In genomic region chr14:23588884-23589598, GRCh38 we compare ENCODE assay signal across 1 cellular context.
TF ChIP-seq lines count a peak whose summit lies in the region.

No MANE protein-coding gene starts in this region.

TF ChIP-seq in HepG2, 621 proteins besides CTCF, POLR2A, EP300 and RAD21 (continued from another document and continues in another):
- TF ChIP-seq BCLAF1 (IDR thresholded peaks at IDR 0.05), result no peak
- TF ChIP-seq SP2 (CRISPR knock-in tag; IDR thresholded peaks at IDR 0.05), result no peak
- TF ChIP-seq ZNF773 (CRISPR knock-in tag; IDR thresholded peaks at IDR 0.05; ENCODE audit: borderline replicate concordance), result no peak
- no peak for TF ChIP-seq TCF7L2 (IDR thresholded peaks at IDR 0.05; ENCODE audit: low read depth, low read length)
- no peak for TF ChIP-seq NBN (conservative IDR thresholded peaks at IDR 0.05)
- peak; percentile 92 for TF ChIP-seq JUN (CRISPR knock-in tag; IDR thresholded peaks at IDR 0.05)
- TF ChIP-seq NR2F1 (CRISPR knock-in tag; IDR thresholded peaks at IDR 0.05), result no peak
- TF ChIP-seq GATAD1 (CRISPR knock-in tag; IDR thresholded peaks at IDR 0.05), result peak; percentile 86
- peak; percentile 93 for TF ChIP-seq HDAC2 (CRISPR knock-in tag; IDR thresholded peaks at IDR 0.05)
- TF ChIP-seq EHMT2 (IDR thresholded peaks at IDR 0.05; ENCODE audit: borderline replicate concordance, low read depth, low read length), result no peak; the same call in 1 of the 2 replicates
- no peak for TF ChIP-seq ZNF17 (CRISPR knock-in tag; IDR thresholded peaks at IDR 0.05)
- peak; percentile 83 for TF ChIP-seq TFE3 (CRISPR knock-in tag; IDR thresholded peaks at IDR 0.05)
- no peak; the same call in 1 of the 2 replicates for TF ChIP-seq RNF219 (CRISPR knock-in tag; IDR thresholded peaks at IDR 0.05)
- no peak for TF ChIP-seq CEBPZ (IDR thresholded peaks at IDR 0.05; ENCODE audit: low read length)
- peak; percentile 47; the same call in 1 of the 2 replicates for TF ChIP-seq ZNF770 (CRISPR knock-in tag; IDR thresholded peaks at IDR 0.05)
- TF ChIP-seq ARID3A (IDR thresholded peaks at IDR 0.05; ENCODE audit: low read depth, low read length), result peak; percentile 95
- TF ChIP-seq ETV5 (CRISPR knock-in tag; IDR thresholded peaks at IDR 0.05; ENCODE audit: borderline replicate concordance), result peak; percentile 82
- peak; percentile 97 for TF ChIP-seq SPEN (CRISPR knock-in tag; IDR thresholded peaks at IDR 0.05; ENCODE audit: low read depth)
- no peak for TF ChIP-seq ZNF367 (CRISPR knock-in tag; IDR thresholded peaks at IDR 0.05; ENCODE audit: borderline replicate concordance)
- TF ChIP-seq MAFF (IDR thresholded peaks at IDR 0.05; ENCODE audit: low read depth, low read length), result peak; percentile 25; the same call in 1 of the 2 replicates
- TF ChIP-seq CENPX (CRISPR knock-in tag; IDR thresholded peaks at IDR 0.05), result no peak
- TF ChIP-seq ZNF574 (CRISPR knock-in tag; IDR thresholded peaks at IDR 0.05), result peak; percentile 94
- peak; percentile 67 for TF ChIP-seq RBM22 (optimal IDR thresholded peaks at IDR 0.05; ENCODE audit: low read length)
- TF ChIP-seq ZNF687 (CRISPR knock-in tag; IDR thresholded peaks at IDR 0.05), result peak; percentile 100
- TF ChIP-seq MTERF4 (CRISPR knock-in tag; IDR thresholded peaks at IDR 0.05), result 0 out of 2 replicates have a peak, but pooled peaks have one; percentile 31
- TF ChIP-seq ZNF501 (CRISPR knock-in tag; IDR thresholded peaks at IDR 0.05), result peak; percentile 94
- no peak for TF ChIP-seq E2F5 (CRISPR knock-in tag; conservative IDR thresholded peaks at IDR 0.05)
- TF ChIP-seq TAF1 (CRISPR knock-in tag; IDR thresholded peaks at IDR 0.05), result peak; percentile 46; the same call in 1 of the 2 replicates
- TF ChIP-seq BRD4 (CRISPR knock-in tag; IDR thresholded peaks at IDR 0.05), result no peak; the same call in 1 of the 2 replicates
- TF ChIP-seq THAP7 (CRISPR knock-in tag; IDR thresholded peaks at IDR 0.05), result no peak
